ENCODE assay signal across 8 cellular contexts in the genomic region with DNA sequence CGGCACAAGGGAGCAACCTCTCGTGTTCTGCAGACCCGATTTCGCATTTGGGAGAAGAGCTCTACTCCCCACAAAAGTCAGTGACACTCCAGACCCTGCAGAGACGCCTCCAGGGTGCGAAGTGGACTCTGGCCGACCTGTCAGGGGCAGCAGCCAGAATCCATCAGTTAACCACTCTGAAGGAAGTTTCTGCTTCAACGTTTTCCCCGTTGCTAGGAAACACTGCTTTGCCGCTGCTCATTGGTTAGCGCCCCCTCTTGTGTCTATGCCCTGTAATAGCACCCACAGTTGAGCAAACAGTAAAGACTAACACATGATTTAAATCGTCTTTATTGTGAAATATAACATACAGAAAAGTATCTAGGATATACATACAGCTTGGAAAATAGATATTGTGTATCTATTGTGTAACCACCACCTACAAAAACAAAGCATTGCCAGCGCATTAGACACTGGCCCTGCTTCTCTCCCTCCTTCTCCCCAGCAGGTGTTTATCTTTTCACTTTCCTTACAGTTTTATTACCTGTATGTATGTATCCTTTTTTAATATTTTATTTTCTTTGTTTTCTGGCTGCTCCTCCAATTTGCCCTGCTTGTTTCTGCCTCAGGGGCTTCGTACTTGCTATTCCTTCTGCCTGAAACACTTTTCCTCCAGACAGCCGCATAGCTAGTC. TPM values are rescaled to one million over a fixed set of nuclear protein-coding genes. Genes with fewer than 3 reads are reported as not detected.
DNase-seq lines count a peak whose midpoint lies in the region; ATAC-seq and TF ChIP-seq lines count a peak whose summit lies in the region.

No MANE protein-coding gene starts in this region.

- H2BK120ac ChIP-seq in H9 (ENCODE audit: low read depth, low read length, poor library complexity, severe bottlenecking) = no peak overlapping the region

- H3K4ac ChIP-seq in H9 (ENCODE audit: low read depth, low read length) = no peak overlapping the region

- H3K4me1 ChIP-seq in ES-I3 (ENCODE audit: insufficient read depth, low read length) (no peaks in the 10 kb centered on the region; the same call in 1 of the 2 replicates), H9 (ENCODE audit: insufficient read depth, low read length) (no peaks in the 10 kb centered on the region), prostate gland (replicated peaks) (no peaks in the 10 kb centered on the region)

- no peak overlapping the region for H3K14ac ChIP-seq in H9 (ENCODE audit: insufficient read depth, low read length)

- no peak overlapping the region for H3K18ac ChIP-seq in H9 (ENCODE audit: insufficient read length, low read depth, low read length)

- no peaks in the 10 kb centered on the region for H4K20me1 ChIP-seq in H9 (ENCODE audit: control insufficient read depth, insufficient read depth, insufficient read length)

- no peak overlapping the region for H2AK5ac ChIP-seq in H9 (ENCODE audit: insufficient read length, low read length)

- H3K79me2 ChIP-seq in H9 (ENCODE audit: insufficient read depth, low read length) = no peaks in the 10 kb centered on the region

- TF ChIP-seq CTCF in H9 (conservative IDR thresholded peaks at IDR 0.05) (peak; percentile 92), prostate gland (IDR thresholded peaks at IDR 0.05) (peak; percentile 61 to 91 (median 86))

- H3K4me3 ChIP-seq in prostate gland = no peak overlapping the region

- no peak overlapping the region for H3K23ac ChIP-seq in H9 (ENCODE audit: insufficient read length, low read depth, low read length)

- no peaks in the 10 kb centered on the region for H3K23me2 ChIP-seq in H9 (ENCODE audit: insufficient read length, low read depth, low read length, poor library complexity, severe bottlenecking)

- H3K4me1 Mint-ChIP-seq in H9 = peaks cover 0 to 5% of the 10 kb centered on the region in 2 experiments; a peak in 2 of 4 replicates
- H3K4me1 Mint-ChIP-seq in activated naive CD4-positive, alpha-beta T cell treated with anti-CD3 and anti-CD28 coated beads, Interleukin-2, amount 50 U/mL, for 24 hours = peaks cover 16% of the 10 kb centered on the region

- H3K4me2 ChIP-seq in H9 (ENCODE audit: insufficient read depth, insufficient read length, low read length) = no peak overlapping the region

- H3K56ac ChIP-seq in H9 (ENCODE audit: insufficient read length, low read depth, low read length) = no peak overlapping the region

- no CpG with 5 or more reads among the region's 15 CpGs for WGBS in H9 (ENCODE audit: extremely low coverage, insufficient read length, low lambda C conversion rate)
- WGBS in prostate gland = 11% methylated on average over 15 of the region's 15 CpGs

- H3K27me3 Mint-ChIP-seq in H9 (ENCODE audit: low read depth) = peaks cover 2% of the 10 kb centered on the region; the same call in 1 of the 2 replicates
- H3K27me3 Mint-ChIP-seq in activated naive CD4-positive, alpha-beta T cell treated with anti-CD3 and anti-CD28 coated beads, Interleukin-2, amount 50 U/mL, for 24 hours = no peaks in the 10 kb centered on the region

- ATAC-seq in SK-N-SH treated with all-trans-retinoic acid at 6 μM for 48 hours (peak; percentile 95), Right ventricle myocardium inferior (peak; percentile 96)

- no peaks in the 10 kb centered on the region; a peak in 2 of 7 replicates for H3K36me3 Mint-ChIP-seq in H9 (ENCODE audit: insufficient read depth in 1 of 3, low read depth in 3 of 3)
- no peaks in the 10 kb centered on the region for H3K36me3 Mint-ChIP-seq in activated naive CD4-positive, alpha-beta T cell treated with anti-CD3 and anti-CD28 coated beads, Interleukin-2, amount 50 U/mL, for 24 hours

- TF ChIP-seq POLR2A in prostate gland (IDR thresholded peaks at IDR 0.05) = no peak

- intact Hi-C loops in Right ventricle myocardium inferior (cut with DNase I) = loop anchor here (5.0 kb wide), 2 partner anchors 37 to 58 kb away; a partner anchor contains a TSS
- intact Hi-C loops in prostate gland (cut with DNase I) = loop anchor here (2.0 to 10.0 kb wide), 3 partner anchors 55 to 235 kb away; a partner anchor contains a TSS

- peak overlapping the region in 1 of 2 experiments; percentile 63; a peak in 2 of 5 replicates for H3K4me3 Mint-ChIP-seq in H9
- H3K4me3 Mint-ChIP-seq in activated naive CD4-positive, alpha-beta T cell treated with anti-CD3 and anti-CD28 coated beads, Interleukin-2, amount 50 U/mL, for 24 hours = peak overlapping the region; percentile 73

- H4K5ac ChIP-seq in H9 (ENCODE audit: insufficient read length, low read depth, low read length) = no peak overlapping the region

- no peaks in the 10 kb centered on the region for H3K27me3 ChIP-seq in H9 (ENCODE audit: insufficient read depth, low read length)
- no peaks in the 10 kb centered on the region for H3K27me3 ChIP-seq in prostate gland (replicated peaks; ENCODE audit: insufficient read depth)

- H2BK20ac ChIP-seq in H9 (ENCODE audit: low read depth, low read length, poor library complexity, severe bottlenecking) = no peak overlapping the region

- no peak overlapping the region for H2BK5ac ChIP-seq in H9 (ENCODE audit: insufficient read length, low read length)

- H2AFZ ChIP-seq in H9 (ENCODE audit: low read length) = no peak overlapping the region

- H3K79me1 ChIP-seq in H9 (ENCODE audit: insufficient read depth, low read depth, low read length, poor library complexity, severe bottlenecking) = no peaks in the 10 kb centered on the region

- H3K9ac ChIP-seq in ES-I3 (ENCODE audit: low read depth, low read length) (peak overlapping the region; percentile 24; the same call in 1 of the 2 replicates), H9 (ENCODE audit: extremely low read depth, insufficient read length, low read length) (no peak overlapping the region)

- DNase-seq in H9 (peak; percentile 82), MV-4-11 (lab: John Stamatoyannopoulos, UW) (peak; percentile 88), Right ventricle myocardium inferior (ENCODE audit: missing footprints) (peak; percentile 83), prostate gland (ENCODE audit: low spot score) (peak; percentile 63), ureter (ENCODE audit: low spot score) (peak; percentile 79)

- no peak overlapping the region for H4K8ac ChIP-seq in H9 (replicated peaks; ENCODE audit: insufficient read length, low read depth, low read length)

- no peak overlapping the region for H3T11ph ChIP-seq in H9 (ENCODE audit: low read length)

- H3K9me3 Mint-ChIP-seq in H9 = no peaks in the 10 kb centered on the region
- H3K9me3 Mint-ChIP-seq in activated naive CD4-positive, alpha-beta T cell treated with anti-CD3 and anti-CD28 coated beads, Interleukin-2, amount 50 U/mL, for 24 hours = no peaks in the 10 kb centered on the region

- H4K91ac ChIP-seq in H9 (ENCODE audit: insufficient read length, low read depth, low read length) = no peak overlapping the region

- H2BK15ac ChIP-seq in H9 (ENCODE audit: low read depth, low read length) = no peak overlapping the region

- H3K27ac ChIP-seq in H9 (ENCODE audit: insufficient read length, low read depth, low read length) (no peak overlapping the region), prostate gland (no peak overlapping the region)

- no peaks in the 10 kb centered on the region for H3K36me3 ChIP-seq in ES-I3 (ENCODE audit: insufficient read depth, low read length)
- no peaks in the 10 kb centered on the region for H3K36me3 ChIP-seq in prostate gland

- no peak overlapping the region for H3K27ac Mint-ChIP-seq in H9
- H3K27ac Mint-ChIP-seq in activated naive CD4-positive, alpha-beta T cell treated with anti-CD3 and anti-CD28 coated beads, Interleukin-2, amount 50 U/mL, for 24 hours = no peak overlapping the region

- no peak overlapping the region for H2BK12ac ChIP-seq in H9 (ENCODE audit: insufficient read length, low read depth, low read length)

- H3K9me3 ChIP-seq in ES-I3 (ENCODE audit: control insufficient read depth, insufficient read depth, low read length) (0 out of 2 replicates have a peak, but pooled peaks cover 2% of the 10 kb centered on the region), H9 (ENCODE audit: control insufficient read depth, low read depth, low read length) (no peaks in the 10 kb centered on the region), prostate gland (no peaks in the 10 kb centered on the region)

TF ChIP-seq in SK-N-SH treated with all-trans-retinoic acid at 6 μM for 48 hours, 23 proteins besides CTCF, POLR2A, EP300 and RAD21:
- TF ChIP-seq ZFP30 (CRISPR knock-in tag; IDR thresholded peaks at IDR 0.05) (no peak), ARNTL (CRISPR knock-in tag; IDR thresholded peaks at IDR 0.05; ENCODE audit: borderline replicate concordance, low read depth) (no peak)
- TF ChIP-seq, protein P1, sequence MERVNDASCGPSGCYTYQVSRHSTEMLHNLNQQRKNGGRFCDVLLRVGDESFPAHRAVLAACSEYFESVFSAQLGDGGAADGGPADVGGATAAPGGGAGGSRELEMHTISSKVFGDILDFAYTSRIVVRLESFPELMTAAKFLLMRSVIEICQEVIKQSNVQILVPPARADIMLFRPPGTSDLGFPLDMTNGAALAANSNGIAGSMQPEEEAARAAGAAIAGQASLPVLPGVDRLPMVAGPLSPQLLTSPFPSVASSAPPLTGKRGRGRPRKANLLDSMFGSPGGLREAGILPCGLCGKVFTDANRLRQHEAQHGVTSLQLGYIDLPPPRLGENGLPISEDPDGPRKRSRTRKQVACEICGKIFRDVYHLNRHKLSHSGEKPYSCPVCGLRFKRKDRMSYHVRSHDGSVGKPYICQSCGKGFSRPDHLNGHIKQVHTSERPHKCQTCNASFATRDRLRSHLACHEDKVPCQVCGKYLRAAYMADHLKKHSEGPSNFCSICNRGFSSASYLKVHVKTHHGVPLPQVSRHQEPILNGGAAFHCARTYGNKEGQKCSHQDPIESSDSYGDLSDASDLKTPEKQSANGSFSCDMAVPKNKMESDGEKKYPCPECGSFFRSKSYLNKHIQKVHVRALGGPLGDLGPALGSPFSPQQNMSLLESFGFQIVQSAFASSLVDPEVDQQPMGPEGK (CRISPR knock-in tag; IDR thresholded peaks at IDR 0.05; ENCODE audit: borderline replicate concordance) = no peak
- TF ChIP-seq, protein P2, sequence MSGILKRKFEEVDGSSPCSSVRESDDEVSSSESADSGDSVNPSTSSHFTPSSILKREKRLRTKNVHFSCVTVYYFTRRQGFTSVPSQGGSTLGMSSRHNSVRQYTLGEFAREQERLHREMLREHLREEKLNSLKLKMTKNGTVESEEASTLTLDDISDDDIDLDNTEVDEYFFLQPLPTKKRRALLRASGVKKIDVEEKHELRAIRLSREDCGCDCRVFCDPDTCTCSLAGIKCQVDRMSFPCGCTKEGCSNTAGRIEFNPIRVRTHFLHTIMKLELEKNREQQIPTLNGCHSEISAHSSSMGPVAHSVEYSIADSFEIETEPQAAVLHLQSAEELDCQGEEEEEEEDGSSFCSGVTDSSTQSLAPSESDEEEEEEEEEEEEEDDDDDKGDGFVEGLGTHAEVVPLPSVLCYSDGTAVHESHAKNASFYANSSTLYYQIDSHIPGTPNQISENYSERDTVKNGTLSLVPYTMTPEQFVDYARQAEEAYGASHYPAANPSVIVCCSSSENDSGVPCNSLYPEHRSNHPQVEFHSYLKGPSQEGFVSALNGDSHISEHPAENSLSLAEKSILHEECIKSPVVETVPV (CRISPR knock-in tag; IDR thresholded peaks at IDR 0.05) = no peak

RNA-seq across cellular contexts. Expression of a gene that starts 38.9 kb away (rescaled TPM):
- total RNA-seq in H9 (2021) (not detected in 2 replicates), Right ventricle myocardium inferior (4.2 TPM), prostate gland (1 to 10 TPM; 1.9 to 8.5 TPM), ureter (63.3 TPM)

RNA-seq across cellular contexts. Expression of a gene that starts 56.2 kb away (rescaled TPM):
- 103 and 112 TPM in 2 replicates for total RNA-seq in H9 (2021)
- total RNA-seq in Right ventricle myocardium inferior = 144 TPM
- 100 to 1,000 TPM; 101 to 126 TPM for total RNA-seq in prostate gland
- total RNA-seq in ureter = 95.5 TPM
